1 cellular context compared by ENCODE assay signal in the genomic region with DNA sequence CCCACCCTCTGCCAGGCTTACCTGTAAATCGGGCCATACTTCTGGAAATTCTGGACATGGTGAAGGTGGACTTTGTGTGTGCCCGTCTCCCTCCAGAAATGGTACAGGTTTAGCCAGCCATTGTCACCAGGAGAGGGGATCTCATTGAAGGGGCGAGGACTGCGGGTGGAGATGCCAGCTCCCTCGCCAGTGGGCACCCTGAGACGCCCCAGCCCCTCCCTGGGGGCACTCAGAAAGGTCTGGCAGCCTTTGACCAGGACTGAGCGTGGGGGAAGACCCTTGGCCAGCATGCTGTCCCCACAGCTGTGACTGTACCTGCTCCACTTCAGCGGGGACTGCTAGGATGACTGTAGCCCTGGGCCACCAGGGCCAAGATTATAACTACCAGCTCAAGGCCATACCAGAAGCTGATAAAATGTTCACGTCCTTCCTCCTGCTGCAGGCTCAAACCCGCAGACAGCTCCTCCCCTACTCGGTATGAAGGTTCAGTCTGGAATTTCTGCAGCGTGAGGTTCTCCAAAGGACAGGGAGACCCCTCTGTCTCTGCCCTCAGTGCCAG.
TF ChIP-seq lines count a peak whose summit lies in the region.

A gene (minus strand): TSS at position 351 of the 559 bp plus-strand sequence. CDS start 61 bp downstream, at position 290.

TF ChIP-seq in H1, 55 proteins besides CTCF, POLR2A, EP300 and RAD21 (continued from another document):
- TF ChIP-seq, protein P1, sequence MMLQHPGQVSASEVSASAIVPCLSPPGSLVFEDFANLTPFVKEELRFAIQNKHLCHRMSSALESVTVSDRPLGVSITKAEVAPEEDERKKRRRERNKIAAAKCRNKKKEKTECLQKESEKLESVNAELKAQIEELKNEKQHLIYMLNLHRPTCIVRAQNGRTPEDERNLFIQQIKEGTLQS (IDR thresholded peaks at IDR 0.05; ENCODE audit: insufficient read depth, low read depth, low read length), result no peak
- TF ChIP-seq BRCA1 (IDR thresholded peaks at IDR 0.05; ENCODE audit: low read depth, low read length) (no peak), RNF2 (IDR thresholded peaks at IDR 0.05; ENCODE audit: borderline replicate concordance, low read depth, low read length, missing control alignments, poor library complexity, severe bottlenecking) (no peak), SIX5 (IDR thresholded peaks at IDR 0.05; ENCODE audit: low read depth, low read length) (no peak), SP1 (IDR thresholded peaks at IDR 0.05; ENCODE audit: low read depth, low read length) (no peak), HDAC2 (IDR thresholded peaks at IDR 0.05; ENCODE audit: borderline replicate concordance in 1 of 2, low read depth in 2 of 2, low read length in 2 of 2) (no peak)
- TF ChIP-seq, protein P2, sequence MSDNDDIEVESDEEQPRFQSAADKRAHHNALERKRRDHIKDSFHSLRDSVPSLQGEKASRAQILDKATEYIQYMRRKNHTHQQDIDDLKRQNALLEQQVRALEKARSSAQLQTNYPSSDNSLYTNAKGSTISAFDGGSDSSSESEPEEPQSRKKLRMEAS (IDR thresholded peaks at IDR 0.05), result no peak
- TF ChIP-seq, protein P3, sequence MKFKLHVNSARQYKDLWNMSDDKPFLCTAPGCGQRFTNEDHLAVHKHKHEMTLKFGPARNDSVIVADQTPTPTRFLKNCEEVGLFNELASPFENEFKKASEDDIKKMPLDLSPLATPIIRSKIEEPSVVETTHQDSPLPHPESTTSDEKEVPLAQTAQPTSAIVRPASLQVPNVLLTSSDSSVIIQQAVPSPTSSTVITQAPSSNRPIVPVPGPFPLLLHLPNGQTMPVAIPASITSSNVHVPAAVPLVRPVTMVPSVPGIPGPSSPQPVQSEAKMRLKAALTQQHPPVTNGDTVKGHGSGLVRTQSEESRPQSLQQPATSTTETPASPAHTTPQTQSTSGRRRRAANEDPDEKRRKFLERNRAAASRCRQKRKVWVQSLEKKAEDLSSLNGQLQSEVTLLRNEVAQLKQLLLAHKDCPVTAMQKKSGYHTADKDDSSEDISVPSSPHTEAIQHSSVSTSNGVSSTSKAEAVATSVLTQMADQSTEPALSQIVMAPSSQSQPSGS (IDR thresholded peaks at IDR 0.05; ENCODE audit: low read length), result no peak
